21 cellular contexts compared by ENCODE assay signal in genomic region chr6:13660273-13660672, GRCh38.
"Had no signal": no experiment of that assay in that cellular context is flagged by ENCODE, and none has a peak within 500 bp of the region (broad histone marks: within the 10 kb centered on the region; RNA-seq: fewer than 3 reads in every experiment).

No MANE protein-coding gene starts in this region.

- H3K9me3 ChIP-seq: esophagus squamous epithelium, gastroesophageal sphincter, mucosa of descending colon, pancreas, suprapubic skin, thyroid gland, upper lobe of right lung had no signal

- H3K36me3 ChIP-seq: gastroesophageal sphincter, pancreas, suprapubic skin, thyroid gland, upper lobe of right lung had no signal

- DNase-seq: cortex of kidney; dorsolateral prefrontal cortex; effector CD8-positive, alpha-beta T cell; esophagus squamous epithelium; foreskin fibroblast; glutamatergic neuron; islet precursor cell; mammary epithelial cell; mucosa of descending colon; occipital lobe; pancreas; right cardiac atrium; stimulated activated CD4-positive, alpha-beta T cell treated with anti-CD3 and anti-CD28 coated beads, Interleukin-2, amount 100 ng/mL, for 48 hours; stimulated activated naive CD4-positive, alpha-beta T cell treated with Interleukin-2 at 50 U/mL for 16 hours; thyroid gland; upper lobe of right lung had no signal

- ATAC-seq: gastroesophageal sphincter, mucosa of descending colon, right cardiac atrium, upper lobe of right lung had no signal

- H3K4me3 ChIP-seq: dorsolateral prefrontal cortex, esophagus squamous epithelium, gastroesophageal sphincter, mucosa of descending colon, pancreas, smooth muscle cell, suprapubic skin, thyroid gland, upper lobe of right lung had no signal

- H3K27ac ChIP-seq: dorsolateral prefrontal cortex, esophagus squamous epithelium, gastroesophageal sphincter, pancreas, suprapubic skin, thyroid gland, upper lobe of right lung had no signal

- H3K27ac Mint-ChIP-seq: nephron, progenitor cell of endocrine pancreas had no signal

- FAIRE-seq: pancreas had no signal

- H3K27me3 ChIP-seq: dorsolateral prefrontal cortex, esophagus squamous epithelium, gastroesophageal sphincter, pancreas, suprapubic skin, thyroid gland, upper lobe of right lung had no signal

- H3K4me2 ChIP-seq: smooth muscle cell had no signal

- H3K27me3 Mint-ChIP-seq: progenitor cell of endocrine pancreas had no signal

- H3K4me3 Mint-ChIP-seq: nephron had no signal
